ENCODE assay signal across 8 cellular contexts in the genomic region with DNA sequence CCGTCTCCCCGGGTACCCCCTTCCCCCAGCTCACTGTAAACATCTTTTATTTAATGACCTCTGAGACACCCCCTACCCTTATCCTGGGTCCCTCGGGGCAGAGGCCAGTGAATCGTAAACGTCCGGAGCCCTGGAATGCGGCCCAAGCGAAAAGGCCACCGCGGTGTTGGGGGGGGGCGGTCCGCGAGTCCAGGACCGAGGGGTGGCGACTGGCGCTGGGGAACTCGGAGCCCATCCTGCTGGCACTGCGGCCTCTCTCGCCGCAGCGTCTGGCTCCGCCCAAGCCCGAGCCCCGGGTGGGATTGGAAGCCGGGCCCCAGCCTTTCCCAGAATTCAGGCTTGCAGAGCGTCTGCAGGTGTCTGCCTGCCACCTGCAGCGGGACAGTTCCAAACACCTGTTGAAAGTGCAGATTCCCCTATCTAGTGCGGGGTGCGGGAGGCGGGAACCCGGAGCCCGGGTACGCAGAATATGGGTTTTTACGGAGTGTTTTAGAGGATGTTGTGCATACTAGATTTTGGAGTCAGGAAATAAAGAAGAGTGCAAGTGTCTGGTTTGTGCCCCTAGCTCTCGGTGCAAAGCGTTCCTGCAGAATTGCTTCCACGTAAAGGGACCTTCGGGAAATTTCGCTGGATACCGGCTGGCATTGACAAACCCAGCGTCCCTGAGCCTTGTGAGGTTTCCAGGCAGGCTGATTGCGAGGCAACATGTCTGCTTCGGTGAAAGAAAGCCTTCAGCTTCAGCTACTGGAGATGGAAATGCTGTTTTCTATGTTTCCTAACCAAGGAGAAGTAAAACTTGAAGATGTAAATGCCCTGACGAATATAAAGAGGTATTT. TPM values are rescaled to one million over a fixed set of nuclear protein-coding genes. Genes with fewer than 3 reads are reported as not detected.
A peak's percentile ranks its signal among the peaks of the same experiment; 100 is the strongest.
DNase-seq lines count a peak whose midpoint lies in the region; ATAC-seq, FAIRE-seq and TF ChIP-seq lines count a peak whose summit lies in the region.

No MANE protein-coding gene starts in this region.

- H3K9ac ChIP-seq in GM12878 (ENCODE audit: control insufficient read depth, insufficient read depth, low read length) (peak overlapping the region; percentile 90), rectal smooth muscle tissue (ENCODE audit: low read length) (peak overlapping the region; percentile 51)

- intact Hi-C loops in GM12878 (cut with micrococcal nuclease; ENCODE audit: unreplicated experiment) = loop anchor here (5.0 to 10.0 kb wide), 3 partner anchors 107 to 949 kb away; partner anchors contain the start of genes DOP1A, IBTK and UBE3D

- no peak for FAIRE-seq in GM12878 (lab: Jason Lieb, UNC)

- peak overlapping the region; percentile 49 for H3K27ac ChIP-seq in CD4-positive, CD25-positive, alpha-beta regulatory T cell (ENCODE audit: insufficient read depth, low read length, poor library complexity, severe bottlenecking)
- H3K27ac ChIP-seq in SJSA1 = peak overlapping the region; percentile 47
- H3K27ac ChIP-seq in GM12878 (ENCODE audit: control insufficient read depth, insufficient read depth) = peak overlapping the region; percentile 89; the same call in 1 of the 2 replicates
- no peak overlapping the region for H3K27ac ChIP-seq in iPS DF 6.9 (ENCODE audit: low read length)
- H3K27ac ChIP-seq in rectal smooth muscle tissue (ENCODE audit: low read depth, low read length) = peak overlapping the region; percentile 66

- CTCF ChIA-PET in GM12878 (lab: Yijun Ruan, JAX) = interaction anchor here (1.2 to 19.2 kb wide), 4 partner anchors 22 to 136 kb away, joined by 4 to 195 read pairs (median 13); partner anchors contain the start of genes DOP1A and UBE3D

- H3K4me3 Mint-ChIP-seq in CD4-positive, CD25-positive, alpha-beta regulatory T cell = peak overlapping the region; percentile 74 to 94 (median 82)

- H3K27me3 ChIP-seq in CD4-positive, CD25-positive, alpha-beta regulatory T cell (ENCODE audit: control insufficient read depth, insufficient read depth, low read length) = no peaks in the 10 kb centered on the region
- H3K27me3 ChIP-seq in SJSA1 (replicated peaks) (no peaks in the 10 kb centered on the region), GM12878 (replicated peaks in 1 of 2; ENCODE audit: control insufficient read depth in 2 of 2, insufficient read depth in 2 of 2, low read length in 1 of 2) (no peaks in the 10 kb centered on the region), iPS DF 6.9 (ENCODE audit: control insufficient read depth, insufficient read depth, low read length) (no peaks in the 10 kb centered on the region), rectal smooth muscle tissue (ENCODE audit: control insufficient read depth, insufficient read depth, low read length) (no peaks in the 10 kb centered on the region)

- H3K36me3 ChIP-seq in CD4-positive, CD25-positive, alpha-beta regulatory T cell (ENCODE audit: control insufficient read depth, insufficient read depth, low read length) = peaks cover 2% of the 10 kb centered on the region
- H3K36me3 ChIP-seq in SJSA1 = peaks cover 33% of the 10 kb centered on the region
- H3K36me3 ChIP-seq in GM12878 (ENCODE audit: control insufficient read depth in 2 of 2, insufficient read depth in 2 of 2, low read length in 1 of 2) = peaks cover 0 to 5% of the 10 kb centered on the region in 2 experiments; a peak in 2 of 4 replicates
- H3K36me3 ChIP-seq in iPS DF 6.9 (ENCODE audit: control insufficient read depth, insufficient read depth, low read length) = peaks cover 5% of the 10 kb centered on the region
- H3K36me3 ChIP-seq in rectal smooth muscle tissue (ENCODE audit: control insufficient read depth, insufficient read depth, low read length) = no peaks in the 10 kb centered on the region

- RAD21 ChIA-PET in GM12878 (lab: Charles Lee; ENCODE audit: unreplicated experiment) = interaction anchor here (0.9 to 11.8 kb wide), 2 partner anchors 21 to 128 kb away, joined by 3 to 93 read pairs; partner anchors contain the start of genes DOP1A and UBE3D

- peaks cover 12% of the 10 kb centered on the region for H3K36me3 Mint-ChIP-seq in CD4-positive, CD25-positive, alpha-beta regulatory T cell

- no peaks in the 10 kb centered on the region for H3K9me3 ChIP-seq in CD4-positive, CD25-positive, alpha-beta regulatory T cell (ENCODE audit: control insufficient read depth in 2 of 2, low read length in 2 of 2)
- H3K9me3 ChIP-seq in SJSA1 (replicated peaks) = no peaks in the 10 kb centered on the region
- no peaks in the 10 kb centered on the region for H3K9me3 ChIP-seq in GM12878 (replicated peaks; ENCODE audit: control insufficient read depth, insufficient read depth, low read length)
- H3K9me3 ChIP-seq in iPS DF 6.9 (ENCODE audit: control insufficient read depth, insufficient read depth, low read length) = no peaks in the 10 kb centered on the region

- TF ChIP-seq EP300 in GM12878 (IDR thresholded peaks at IDR 0.05; ENCODE audit: borderline replicate concordance in 1 of 2, control insufficient read depth in 1 of 2, low read depth in 2 of 2, low read length in 2 of 2) = no peak

- in situ Hi-C loops in GM12878 (cut with MboI) = no loop called here

- BruUV-seq in GM12878 (replicated peaks; lab: Mats Ljungman, UMichigan) = no TSS peak

- H3K4me1 Mint-ChIP-seq in CD4-positive, CD25-positive, alpha-beta regulatory T cell = peaks cover 25 to 62% (median 45%) of the 10 kb centered on the region in 4 donors

- TF ChIP-seq CTCF in GM12878 (IDR thresholded peaks at IDR 0.05 in 2 of 3, conservative IDR thresholded peaks at IDR 0.05 in 1 of 3; ENCODE audit: control insufficient read depth in 2 of 3, extremely low read depth in 1 of 3, insufficient read depth in 1 of 3, low read depth in 3 of 3, low read length in 3 of 3) = no peak

- H3K9me3 Mint-ChIP-seq in CD4-positive, CD25-positive, alpha-beta regulatory T cell = no peaks in the 10 kb centered on the region

- peaks cover 26% of the 10 kb centered on the region for H3K4me1 ChIP-seq in CD4-positive, CD25-positive, alpha-beta regulatory T cell (ENCODE audit: control insufficient read depth, insufficient read depth, low read length, poor library complexity, severe bottlenecking)
- peaks cover 12% of the 10 kb centered on the region for H3K4me1 ChIP-seq in SJSA1 (replicated peaks)
- H3K4me1 ChIP-seq in GM12878 (ENCODE audit: control insufficient read depth, insufficient read depth, low read length) = peaks cover 5% of the 10 kb centered on the region
- no peaks in the 10 kb centered on the region for H3K4me1 ChIP-seq in iPS DF 6.9 (ENCODE audit: control insufficient read depth, insufficient read depth, low read length)
- H3K4me1 ChIP-seq in rectal smooth muscle tissue (ENCODE audit: control insufficient read depth, insufficient read depth, low read length) = peaks cover 8% of the 10 kb centered on the region

- DNase-seq in CD4-positive, CD25-positive, alpha-beta regulatory T cell = peak; percentile 9 to 31 (median 23)
- DNase-seq in SJSA1 (ENCODE audit: low read depth in 1 of 2, low spot score in 2 of 2) (peak in 1 of 2 experiments; percentile 58), GM12878 (ENCODE audit: low read depth, low spot score) (no peak), iPS DF 6.9 (ENCODE audit: low read depth, low spot score) (no peak), kidney glomerular epithelial cell (lab: John Stamatoyannopoulos, UW) (no peak)

- SMC1A ChIA-PET in GM12878 (lab: Charles Lee; ENCODE audit: uncharacterized antibody, unreplicated experiment) = interaction anchor here (0.5 to 12.1 kb wide), 5 partner anchors 9 to 321 kb away, joined by 3 to 108 read pairs (median 3); partner anchors contain the start of genes DOP1A and UBE3D

- H2AFZ ChIP-seq in GM12878 (ENCODE audit: control insufficient read depth, low read depth, low read length) = peak overlapping the region; percentile 97

- H3K27me3 Mint-ChIP-seq in CD4-positive, CD25-positive, alpha-beta regulatory T cell = no peaks in the 10 kb centered on the region

- H3K4me2 ChIP-seq in GM12878 (ENCODE audit: control insufficient read depth, insufficient read depth) = peak overlapping the region; percentile 98

- POLR2A ChIA-PET in GM12878 (lab: Charles Lee) = interaction anchor here (1.0 to 1.2 kb wide), 2 partner anchors 124 to 127 kb away, joined by 3 read pairs; partner anchors contain the start of gene DOP1A

- peaks cover 28% of the 10 kb centered on the region for H3K79me2 ChIP-seq in GM12878 (ENCODE audit: control insufficient read depth, insufficient read depth, low read length)

- H3K4me3 ChIP-seq in CD4-positive, CD25-positive, alpha-beta regulatory T cell (ENCODE audit: low read depth, low read length) = peak overlapping the region; percentile 70
- H3K4me3 ChIP-seq in SJSA1 (peak overlapping the region; percentile 75), GM12878 (peak overlapping the region; percentile 79), iPS DF 6.9 (ENCODE audit: low read length) (peak overlapping the region; percentile 88), rectal smooth muscle tissue (ENCODE audit: low read length) (peak overlapping the region; percentile 92)

- no peak for TF ChIP-seq RAD21 in GM12878 (IDR thresholded peaks at IDR 0.05; ENCODE audit: insufficient read depth, low read depth, low read length)

- no peak for TF ChIP-seq POLR2A in GM12878 (IDR thresholded peaks at IDR 0.05; ENCODE audit: low read depth, low read length)

- WGBS in GM12878 (ENCODE audit: insufficient coverage, insufficient replicate concordance, low lambda C conversion rate, missing lambda C conversion rate) = 1% methylated on average over 44 of the region's 44 CpGs
- WGBS in iPS DF 6.9 (ENCODE audit: insufficient coverage, insufficient read length) = no CpG with 5 or more reads among the region's 44 CpGs

- no peak for ATAC-seq in CD4-positive, CD25-positive, alpha-beta regulatory T cell (ENCODE audit: low read depth in 2 of 2)
- ATAC-seq in GM19351 (IDR thresholded peaks at IDR 0.05; ENCODE audit: unreplicated experiment) (peak; percentile 23), HG03460 (IDR thresholded peaks at IDR 0.05; ENCODE audit: unreplicated experiment) (peak; percentile 38), GM12878 (peak; percentile 55)

- peak overlapping the region; percentile 41 to 86 (median 67) for H3K27ac Mint-ChIP-seq in CD4-positive, CD25-positive, alpha-beta regulatory T cell

- no peaks in the 10 kb centered on the region for H4K20me1 ChIP-seq in GM12878 (ENCODE audit: control insufficient read depth, insufficient read depth)

RNA-seq across cellular contexts. Expression of gene RWDD2A, which starts 0.8 kb away (rescaled TPM):
- 2.1 TPM for total RNA-seq in CD4-positive, CD25-positive, alpha-beta regulatory T cell
- 1 to 10 TPM; 3.0 to 3.7 (median 3.3) TPM for polyA plus RNA-seq in CD4-positive, CD25-positive, alpha-beta regulatory T cell
- total RNA-seq in SJSA1 (2014; rRNA removed; shearing (Covaris generic)) = 0.60 and 1.7 TPM in 2 replicates
- 5.3 and 5.9 TPM in 2 replicates for total RNA-seq in GM12878 (2013; cell fraction: nucleolus; rRNA removed)
- total RNA-seq in GM12878 (2014; rRNA removed) (2.5 and 2.7 TPM in 2 replicates), GM12878 (2014; rRNA removed; fragmentation: Illumina TruSeq; extraction: Trizol) (2.4 and 2.9 TPM in 2 replicates), GM12878 (2021) (2.3 and 2.4 TPM in 2 replicates)
- polyA plus RNA-seq in GM12878 (2011; ENCODE audit: low read depth) = 2.8 TPM
- polyA plus RNA-seq in GM12878 (2011; rRNA removed) (4.6 and 6.2 TPM in 2 replicates), GM12878 (2014; fragmentation: Illumina TruSeq; extraction: Trizol) (2.9 and 3.9 TPM in 2 replicates), GM12878 (2014; fragmentation: Nextera tagmentation; extraction: Ambion mirVana) (1 to 10 TPM; 3.2 to 3.4 TPM), GM12878 (2014; rRNA removed) (2.1 and 2.6 TPM in 2 replicates), GM12878 (2016; fragmentation: Nextera tagmentation; extraction: Ambion mirVana) (1 to 10 TPM; 2.7 to 4.5 TPM)
- polyA plus RNA-seq in GM12878 (2011; cell fraction: cytosol; rRNA removed) = 2.0 and 2.2 TPM in 2 replicates
- polyA plus RNA-seq in GM12878 (2011; cell fraction: nucleus; rRNA removed) = 3.4 and 5.0 TPM in 2 replicates
- polyA plus RNA-seq in GM12878 (2012) = 3.2 and 4.6 TPM in 2 replicates
- 3.2 and 3.7 TPM in 2 replicates for polyA minus RNA-seq in GM12878 (2011; rRNA and poly(A)+ RNA removed)
- polyA minus RNA-seq in GM12878 (2011; cell fraction: cytosol; rRNA and poly(A)+ RNA removed) = 0.80 and 1.6 TPM in 2 replicates
- 3.5 and 4.4 TPM in 2 replicates for polyA minus RNA-seq in GM12878 (2011; cell fraction: nucleus; rRNA and poly(A)+ RNA removed)

RNA-seq across cellular contexts. Expression of gene PGM3, which starts 0.9 kb away (rescaled TPM):
- total RNA-seq in CD4-positive, CD25-positive, alpha-beta regulatory T cell = 15.8 TPM
- 1 to 10 TPM; 6.4 to 7.9 (median 7.0) TPM for polyA plus RNA-seq in CD4-positive, CD25-positive, alpha-beta regulatory T cell
- total RNA-seq in SJSA1 (2014; rRNA removed; shearing (Covaris generic)) = 51.1 and 65.3 TPM in 2 replicates
- total RNA-seq in GM12878 (2013; cell fraction: nucleolus; rRNA removed) = 73.3 and 81.6 TPM in 2 replicates
- total RNA-seq in GM12878 (2014; rRNA removed) (15.1 and 15.4 TPM in 2 replicates), GM12878 (2014; rRNA removed; fragmentation: Illumina TruSeq; extraction: Trizol) (26.2 and 26.5 TPM in 2 replicates), GM12878 (2021) (19.8 and 22.4 TPM in 2 replicates)
- polyA plus RNA-seq in GM12878 (2011; ENCODE audit: low read depth) = 31.9 TPM
- polyA plus RNA-seq in GM12878 (2011; rRNA removed) (32.6 and 34.2 TPM in 2 replicates), GM12878 (2014; fragmentation: Illumina TruSeq; extraction: Trizol) (13.0 and 19.8 TPM in 2 replicates), GM12878 (2014; fragmentation: Nextera tagmentation; extraction: Ambion mirVana) (10 to 100 TPM; 23.1 to 28.6 TPM), GM12878 (2014; rRNA removed) (14.7 and 14.8 TPM in 2 replicates), GM12878 (2016; fragmentation: Nextera tagmentation; extraction: Ambion mirVana) (10 to 100 TPM; 32.0 to 36.0 TPM)
- 8.6 and 13.5 TPM in 2 replicates for polyA plus RNA-seq in GM12878 (2011; cell fraction: cytosol; rRNA removed)
- polyA plus RNA-seq in GM12878 (2011; cell fraction: nucleus; rRNA removed) = 23.7 and 46.9 TPM in 2 replicates
- polyA plus RNA-seq in GM12878 (2012) = 21.4 and 24.2 TPM in 2 replicates
- polyA minus RNA-seq in GM12878 (2011; rRNA and poly(A)+ RNA removed) = 38.5 and 81.3 TPM in 2 replicates
- 17.8 and 20.8 TPM in 2 replicates for polyA minus RNA-seq in GM12878 (2011; cell fraction: cytosol; rRNA and poly(A)+ RNA removed)
- 39.2 and 43.3 TPM in 2 replicates for polyA minus RNA-seq in GM12878 (2011; cell fraction: nucleus; rRNA and poly(A)+ RNA removed)

Comparison
In these comparisons a context has a peak if more than half of its experiments do, and no peak if none do; other contexts are left out.
1. ATAC-seq: peak in GM19351 (single experiment), HG03460 (single experiment) and GM12878 (single experiment); none in CD4-positive, CD25-positive, alpha-beta regulatory T cell (0 of 2).
2. DNase-seq: peak in CD4-positive, CD25-positive, alpha-beta regulatory T cell (3 of 3); none in GM12878 (single experiment), iPS DF 6.9 (single experiment) and kidney glomerular epithelial cell (single experiment).
3. Peak in every context shown above with its lines, with median percentiles within 50 percentile points of each other: H3K4me3 ChIP-seq.